1 cellular context compared by ENCODE assay signal in genomic region chr1:112722601-112723510, GRCh38.
TF ChIP-seq lines count a peak whose summit lies in the region.

No MANE protein-coding gene starts in this region.

TF ChIP-seq in SK-N-SH, 30 proteins besides CTCF, POLR2A, EP300 and RAD21 (continued from another document):
- TF ChIP-seq IRF3 (IDR thresholded peaks at IDR 0.05; ENCODE audit: low read depth, low read length): no peak
- no peak for TF ChIP-seq NRF1 (IDR thresholded peaks at IDR 0.05; ENCODE audit: low read depth, low read length)
- TF ChIP-seq FOXM1 (IDR thresholded peaks at IDR 0.05; ENCODE audit: low read depth): no peak
- no peak for TF ChIP-seq TEAD4 (IDR thresholded peaks at IDR 0.05; ENCODE audit: borderline replicate concordance, insufficient read depth)
